Comparison of ENCODE assay signal across 8 cellular contexts in the genomic region with DNA sequence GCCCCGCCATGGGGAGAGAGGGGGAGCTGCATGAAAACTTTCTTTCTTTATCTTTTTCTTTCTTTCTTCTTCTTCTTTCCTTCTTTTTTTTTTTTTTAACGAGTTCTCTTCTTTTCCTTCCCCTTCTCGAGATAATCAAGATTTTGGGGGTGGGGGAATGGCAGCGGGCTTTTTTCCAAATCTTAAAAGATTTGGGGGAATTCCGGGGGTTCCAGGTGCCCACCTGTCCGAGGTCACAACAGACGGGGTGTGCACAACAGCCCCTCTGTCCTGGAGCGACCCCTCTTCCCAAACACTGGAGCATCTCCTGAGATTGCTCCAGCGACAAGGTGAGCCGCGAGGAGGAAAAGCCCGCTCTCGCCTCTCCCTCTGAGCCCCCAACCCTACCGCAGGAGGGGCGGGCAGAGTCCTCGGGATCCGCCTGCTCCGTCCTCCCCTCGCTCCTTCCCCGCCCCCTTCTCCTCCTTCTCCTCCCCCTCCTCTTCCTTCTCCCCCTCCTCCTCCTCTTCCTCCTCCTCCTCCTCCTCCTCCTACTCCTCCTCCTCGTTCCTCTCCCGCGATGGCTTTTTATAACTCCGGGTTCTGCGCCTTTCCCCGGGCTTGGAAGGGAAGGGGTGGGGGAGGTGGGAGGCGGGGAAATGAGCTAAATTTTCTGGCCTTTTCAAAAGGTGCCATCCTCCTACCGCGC. TPM values are rescaled to one million over a fixed set of nuclear protein-coding genes. Genes with fewer than 3 reads are reported as not detected.
DNase-seq lines count a peak whose midpoint lies in the region; ATAC-seq and TF ChIP-seq lines count a peak whose summit lies in the region.

No MANE protein-coding gene starts in this region.

- no peak for ATAC-seq in SK-N-SH treated with all-trans-retinoic acid at 6 μM for 48 hours
- ATAC-seq in HG02588 (IDR thresholded peaks at IDR 0.05; ENCODE audit: unreplicated experiment), result no peak

- POLR2A ChIA-PET in SK-N-SH (lab: Yijun Ruan, JAX), result interaction anchor here (1.0 kb wide), 1 partner anchor 102 kb away, joined by 4 read pairs; no protein-coding TSS in a partner anchor

- H3K27me3 ChIP-seq in SK-N-SH (ENCODE audit: insufficient read depth) (peaks cover 26% of the 10 kb centered on the region; the same call in 1 of the 2 replicates), mammary epithelial cell (ENCODE audit: insufficient read depth, low read length) (peaks cover 4% of the 10 kb centered on the region), tibial artery (peaks cover 0 to 22% of the 10 kb centered on the region in 2 donors)

- no peaks in the 10 kb centered on the region for H3K36me3 ChIP-seq in SK-N-SH (replicated peaks in 1 of 2; ENCODE audit: control insufficient read depth in 1 of 2, insufficient read depth in 2 of 2, low read length in 1 of 2)
- H3K36me3 ChIP-seq in mammary epithelial cell (ENCODE audit: insufficient read depth, low read length), result no peaks in the 10 kb centered on the region
- H3K36me3 ChIP-seq in tibial artery, result no peaks in the 10 kb centered on the region

- no peaks in the 10 kb centered on the region for H4K20me1 ChIP-seq in SK-N-SH (ENCODE audit: insufficient read depth)
- H4K20me1 ChIP-seq in mammary epithelial cell (ENCODE audit: insufficient read depth, low read length), result no peaks in the 10 kb centered on the region

- H3K27me3 Mint-ChIP-seq in mesothelial cell of epicardium (ENCODE audit: low read depth), result peaks cover 78% of the 10 kb centered on the region

- H3K9ac ChIP-seq in SK-N-SH (no peak overlapping the region), mammary epithelial cell (ENCODE audit: insufficient read depth, low read length) (no peak overlapping the region)

- H3K4me1 ChIP-seq in SK-N-SH (ENCODE audit: control insufficient read depth in 1 of 2, insufficient read depth in 2 of 2, low read depth in 1 of 2, low read length in 1 of 2) (peaks cover 0 to 13% of the 10 kb centered on the region in 2 experiments; a peak in 1 of 4 replicates), mammary epithelial cell (ENCODE audit: insufficient read depth, low read length) (peaks cover 6% of the 10 kb centered on the region), tibial artery (peaks cover 0 to 33% (median 22%) of the 10 kb centered on the region in 4 donors)

- dilution Hi-C loops in mammary epithelial cell (cut with HindIII; ENCODE audit: low sequenced_read_pairs), result no loop called here

- intact Hi-C loops in mammary epithelial cell (cut with micrococcal nuclease) (no loop called here), tibial artery (cut with DNase I; ENCODE audit: low total_unique reads) (loop anchor here (5.0 kb wide), 2 partner anchors 49 to 101 kb away; no protein-coding TSS in a partner anchor)

- no peaks in the 10 kb centered on the region for H3F3A ChIP-seq in SK-N-SH (replicated peaks; ENCODE audit: insufficient read depth)

- BruUV-seq in mammary epithelial cell (replicated peaks; lab: Mats Ljungman, UMichigan), result no TSS peak

- 31% methylated on average over 29 of the region's 29 CpGs for WGBS in SK-N-SH (ENCODE audit: low lambda C conversion rate)
- WGBS in mammary epithelial cell (ENCODE audit: low coverage, missing lambda C conversion rate), result 29% methylated on average over 11 of the region's 29 CpGs

- H3K27ac ChIP-seq in SK-N-SH (ENCODE audit: low read depth in 2 of 2, low read length in 1 of 2), result no peak overlapping the region; a peak in 1 of 4 replicates
- H3K27ac ChIP-seq in mammary epithelial cell (ENCODE audit: insufficient read depth, low read depth, low read length), result no peak overlapping the region
- no peak overlapping the region for H3K27ac ChIP-seq in tibial artery

- no peaks in the 10 kb centered on the region for H3K9me3 ChIP-seq in SK-N-SH
- no peaks in the 10 kb centered on the region for H3K9me3 ChIP-seq in mammary epithelial cell (replicated peaks; ENCODE audit: insufficient read depth, low read length)
- no peaks in the 10 kb centered on the region for H3K9me3 ChIP-seq in tibial artery

- peak; percentile 75 for DNase-seq in SK-N-SH
- DNase-seq in mammary epithelial cell, result no peak
- DNase-seq in mesothelial cell of epicardium (ENCODE audit: low spot score in 2 of 2, unreplicated experiment in 2 of 2), result no peak
- no peak for DNase-seq in tibial artery
- no peak for DNase-seq in ureter (ENCODE audit: low spot score)
- DNase-seq in stimulated activated CD4-positive, alpha-beta T cell treated with anti-CD3 and anti-CD28 coated beads, Interleukin-2, amount 100 ng/mL, for 24 hours, result no peak

- H3K36me3 Mint-ChIP-seq in mesothelial cell of epicardium, result no peaks in the 10 kb centered on the region

- CTCF ChIA-PET in SK-N-SH (lab: Yijun Ruan, JAX), result interaction anchor here (1.1 to 7.5 kb wide), 20 partner anchors 11 to 163 kb away, joined by 4 to 141 read pairs (median 12); no protein-coding TSS in a partner anchor
- CTCF ChIA-PET in mammary epithelial cell (lab: Charles Lee; ENCODE audit: low non-redundant PET), result interaction anchor here (0.6 to 1.1 kb wide), 2 partner anchors 149 to 151 kb away, joined by 4 to 10 read pairs; no protein-coding TSS in a partner anchor

- H3K4me3 Mint-ChIP-seq in mesothelial cell of epicardium, result peak overlapping the region; percentile 56

- TF ChIP-seq CTCF in SK-N-SH (IDR thresholded peaks at IDR 0.05), result no peak
- TF ChIP-seq CTCF in mammary epithelial cell (conservative IDR thresholded peaks at IDR 0.05 in 1 of 2, IDR thresholded peaks at IDR 0.05 in 1 of 2; ENCODE audit: extremely low read depth in 1 of 2, insufficient read depth in 1 of 2, low read depth in 1 of 2, low read length in 2 of 2), result no peak
- no peak for TF ChIP-seq CTCF in mesothelial cell of epicardium (IDR thresholded peaks at IDR 0.05; ENCODE audit: unreplicated experiment)
- TF ChIP-seq CTCF in tibial artery (IDR thresholded peaks at IDR 0.05), result no peak

- H3K27ac Mint-ChIP-seq in mesothelial cell of epicardium, result no peak overlapping the region

- no peak for TF ChIP-seq RAD21 in SK-N-SH (IDR thresholded peaks at IDR 0.05; ENCODE audit: low read length)

- no peaks in the 10 kb centered on the region for H3K9me2 ChIP-seq in SK-N-SH

- H3K4me3 ChIP-seq in SK-N-SH (ENCODE audit: low read depth in 2 of 2, low read length in 1 of 2), result peak overlapping the region; percentile 57 to 65
- H3K4me3 ChIP-seq in mammary epithelial cell (replicated peaks in 1 of 3; ENCODE audit: insufficient read depth in 1 of 3, low read depth in 2 of 3, low read length in 3 of 3), result no peak overlapping the region
- peak overlapping the region; percentile 51 to 61 for H3K4me3 ChIP-seq in tibial artery

- TF ChIP-seq EP300 in SK-N-SH (IDR thresholded peaks at IDR 0.05; ENCODE audit: borderline replicate concordance in 1 of 2, low read depth in 1 of 2, low read length in 1 of 2), result no peak

- H3K4me2 ChIP-seq in SK-N-SH (peak overlapping the region; percentile 85), mammary epithelial cell (ENCODE audit: insufficient read depth, low read depth, low read length) (peak overlapping the region; percentile 91)

- in situ Hi-C loops in mammary epithelial cell (cut with MboI; ENCODE audit: low sequenced_read_pairs in 2 of 2), result loop anchor here (5.0 kb wide), 1 partner anchor 151 kb away; no protein-coding TSS in a partner anchor

- H3K4me1 Mint-ChIP-seq in mesothelial cell of epicardium, result peaks cover 6% of the 10 kb centered on the region

- no peaks in the 10 kb centered on the region for H3K79me2 ChIP-seq in SK-N-SH (ENCODE audit: insufficient read depth)
- no peaks in the 10 kb centered on the region for H3K79me2 ChIP-seq in mammary epithelial cell (ENCODE audit: insufficient read depth, low read length)

- H3K9me3 Mint-ChIP-seq in mesothelial cell of epicardium, result no peaks in the 10 kb centered on the region

- H2AFZ ChIP-seq in SK-N-SH (ENCODE audit: low read depth) (0 out of 2 replicates have a peak overlapping the region, but pooled peaks have one; percentile 63), mammary epithelial cell (ENCODE audit: low read depth, low read length) (no peak overlapping the region)

TF ChIP-seq in SK-N-SH treated with all-trans-retinoic acid at 6 μM for 48 hours, 23 proteins besides CTCF, POLR2A, EP300 and RAD21 (continues in another document):
- no peak for TF ChIP-seq ZNF565 (CRISPR knock-in tag; conservative IDR thresholded peaks at IDR 0.05; ENCODE audit: low read depth)
- no peak for TF ChIP-seq RARB (CRISPR knock-in tag; IDR thresholded peaks at IDR 0.05)
- TF ChIP-seq CSDC2 (CRISPR knock-in tag; IDR thresholded peaks at IDR 0.05), result no peak
- TF ChIP-seq ZFP30 (CRISPR knock-in tag; IDR thresholded peaks at IDR 0.05), result no peak
- TF ChIP-seq TCF4 (CRISPR knock-in tag; IDR thresholded peaks at IDR 0.05; ENCODE audit: borderline replicate concordance), result no peak
- no peak for TF ChIP-seq BACH2 (CRISPR knock-in tag; IDR thresholded peaks at IDR 0.05; ENCODE audit: borderline replicate concordance)
- no peak for TF ChIP-seq SNAI2 (CRISPR knock-in tag; IDR thresholded peaks at IDR 0.05)
- TF ChIP-seq, protein P1, sequence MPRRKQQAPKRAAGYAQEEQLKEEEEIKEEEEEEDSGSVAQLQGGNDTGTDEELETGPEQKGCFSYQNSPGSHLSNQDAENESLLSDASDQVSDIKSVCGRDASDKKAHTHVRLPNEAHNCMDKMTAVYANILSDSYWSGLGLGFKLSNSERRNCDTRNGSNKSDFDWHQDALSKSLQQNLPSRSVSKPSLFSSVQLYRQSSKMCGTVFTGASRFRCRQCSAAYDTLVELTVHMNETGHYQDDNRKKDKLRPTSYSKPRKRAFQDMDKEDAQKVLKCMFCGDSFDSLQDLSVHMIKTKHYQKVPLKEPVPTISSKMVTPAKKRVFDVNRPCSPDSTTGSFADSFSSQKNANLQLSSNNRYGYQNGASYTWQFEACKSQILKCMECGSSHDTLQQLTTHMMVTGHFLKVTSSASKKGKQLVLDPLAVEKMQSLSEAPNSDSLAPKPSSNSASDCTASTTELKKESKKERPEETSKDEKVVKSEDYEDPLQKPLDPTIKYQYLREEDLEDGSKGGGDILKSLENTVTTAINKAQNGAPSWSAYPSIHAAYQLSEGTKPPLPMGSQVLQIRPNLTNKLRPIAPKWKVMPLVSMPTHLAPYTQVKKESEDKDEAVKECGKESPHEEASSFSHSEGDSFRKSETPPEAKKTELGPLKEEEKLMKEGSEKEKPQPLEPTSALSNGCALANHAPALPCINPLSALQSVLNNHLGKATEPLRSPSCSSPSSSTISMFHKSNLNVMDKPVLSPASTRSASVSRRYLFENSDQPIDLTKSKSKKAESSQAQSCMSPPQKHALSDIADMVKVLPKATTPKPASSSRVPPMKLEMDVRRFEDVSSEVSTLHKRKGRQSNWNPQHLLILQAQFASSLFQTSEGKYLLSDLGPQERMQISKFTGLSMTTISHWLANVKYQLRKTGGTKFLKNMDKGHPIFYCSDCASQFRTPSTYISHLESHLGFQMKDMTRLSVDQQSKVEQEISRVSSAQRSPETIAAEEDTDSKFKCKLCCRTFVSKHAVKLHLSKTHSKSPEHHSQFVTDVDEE (CRISPR knock-in tag; IDR thresholded peaks at IDR 0.05), result no peak

RNA-seq across cellular contexts. Expression of a gene that starts 0.7 kb away (rescaled TPM):
- polyA plus RNA-seq in SK-N-SH (2012; rRNA removed) (0.82 and 1.1 TPM in 2 replicates), mammary epithelial cell (0.01 TPM)
- 0.81 and 0.93 TPM in 2 replicates for polyA plus RNA-seq in SK-N-SH (2012; cell fraction: cytosol; rRNA removed)
- polyA plus RNA-seq in SK-N-SH (2012; cell fraction: nucleus; rRNA removed), result 1.6 and 1.8 TPM in 2 replicates
- total RNA-seq in mammary epithelial cell (under 1 TPM in 1 of 2 donors, not detected in 1; 0.17 TPM), mesothelial cell of epicardium (0.51 to 1.1 TPM (median 0.52 TPM) in 3 replicates), ureter (1.6 TPM)
- not detected for polyA minus RNA-seq in mammary epithelial cell

Comparison
In these comparisons a context has a peak if more than half of its experiments do, and no peak if none do; other contexts are left out.
1. H3K4me3 ChIP-seq: peak in SK-N-SH (2 of 2) and tibial artery (2 of 2); none in mammary epithelial cell (0 of 3).